ENCODE assay signal across 1 cellular context in genomic region chr17:7687908-7688807, GRCh38.
TF ChIP-seq lines count a peak whose summit lies in the region.

TSS of gene WRAP53 (plus strand) at chr17:7688477. CDS start at chr17:7688649, 172 bp downstream.

TF ChIP-seq in HEK293, 187 proteins besides CTCF, POLR2A, EP300 and RAD21 (continued from another document):
- TF ChIP-seq ZNF777 (tag by site-specific recombination; IDR thresholded peaks at IDR 0.05; ENCODE audit: borderline replicate concordance) = no peak
- no peak for TF ChIP-seq BCL6B (tag by site-specific recombination; IDR thresholded peaks at IDR 0.05)
- no peak for TF ChIP-seq ZSCAN16 (tag by site-specific recombination; IDR thresholded peaks at IDR 0.05)
- TF ChIP-seq ZNF140 (tag by site-specific recombination; IDR thresholded peaks at IDR 0.05) = peak; percentile 24; the same call in 1 of the 2 replicates
- TF ChIP-seq WT1 (tag by site-specific recombination; IDR thresholded peaks at IDR 0.05) = peak; percentile 35; the same call in 1 of the 2 replicates
- TF ChIP-seq ZNF324 (tag by site-specific recombination; IDR thresholded peaks at IDR 0.05) = 0 out of 2 replicates have a peak, but pooled peaks have one; percentile 11
- peak; percentile 31; the same call in 1 of the 2 replicates for TF ChIP-seq ZNF639 (tag by site-specific recombination; IDR thresholded peaks at IDR 0.05)
- peak; percentile 90 for TF ChIP-seq ZNF366 (tag by site-specific recombination; conservative IDR thresholded peaks at IDR 0.05)
